ENCODE assay signal across 1 cellular context in the genomic region with DNA sequence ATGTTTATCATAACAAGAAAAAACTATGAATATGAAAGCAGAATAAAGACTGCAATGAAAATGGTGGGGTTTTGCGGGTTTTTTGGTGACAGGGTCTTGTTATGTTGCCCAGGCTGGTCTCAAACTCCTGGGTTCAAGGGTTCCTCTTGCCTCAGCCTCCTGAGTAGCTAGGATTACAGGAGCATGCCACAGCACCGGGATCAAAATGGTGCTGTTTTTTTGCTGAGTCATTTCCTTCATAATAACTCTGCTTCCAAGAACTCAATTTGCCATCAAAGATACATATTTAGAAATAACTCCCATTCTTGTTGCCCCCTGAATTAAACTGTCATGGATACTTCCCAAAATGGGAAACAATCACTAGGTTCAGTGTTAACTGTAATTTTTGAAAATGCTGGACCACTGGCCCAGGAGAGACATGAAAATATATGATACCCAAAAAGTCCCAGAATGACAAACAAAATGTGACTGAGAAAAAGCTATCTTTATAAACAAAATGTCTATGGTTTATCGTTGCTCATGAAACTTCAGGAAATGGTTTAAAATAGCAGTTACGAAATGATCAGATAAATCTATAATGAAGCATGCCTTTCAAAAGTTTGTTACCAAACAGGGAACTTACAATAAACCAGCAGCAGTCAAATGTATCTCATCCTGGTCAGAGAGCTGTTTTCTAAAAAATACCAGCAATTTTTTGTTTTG.
TF ChIP-seq lines count a peak whose summit lies in the region.

No MANE protein-coding gene starts in this region.

TF ChIP-seq in K562, 482 proteins besides CTCF, POLR2A, EP300 and RAD21 (continued from another document):
- TF ChIP-seq, protein P1, sequence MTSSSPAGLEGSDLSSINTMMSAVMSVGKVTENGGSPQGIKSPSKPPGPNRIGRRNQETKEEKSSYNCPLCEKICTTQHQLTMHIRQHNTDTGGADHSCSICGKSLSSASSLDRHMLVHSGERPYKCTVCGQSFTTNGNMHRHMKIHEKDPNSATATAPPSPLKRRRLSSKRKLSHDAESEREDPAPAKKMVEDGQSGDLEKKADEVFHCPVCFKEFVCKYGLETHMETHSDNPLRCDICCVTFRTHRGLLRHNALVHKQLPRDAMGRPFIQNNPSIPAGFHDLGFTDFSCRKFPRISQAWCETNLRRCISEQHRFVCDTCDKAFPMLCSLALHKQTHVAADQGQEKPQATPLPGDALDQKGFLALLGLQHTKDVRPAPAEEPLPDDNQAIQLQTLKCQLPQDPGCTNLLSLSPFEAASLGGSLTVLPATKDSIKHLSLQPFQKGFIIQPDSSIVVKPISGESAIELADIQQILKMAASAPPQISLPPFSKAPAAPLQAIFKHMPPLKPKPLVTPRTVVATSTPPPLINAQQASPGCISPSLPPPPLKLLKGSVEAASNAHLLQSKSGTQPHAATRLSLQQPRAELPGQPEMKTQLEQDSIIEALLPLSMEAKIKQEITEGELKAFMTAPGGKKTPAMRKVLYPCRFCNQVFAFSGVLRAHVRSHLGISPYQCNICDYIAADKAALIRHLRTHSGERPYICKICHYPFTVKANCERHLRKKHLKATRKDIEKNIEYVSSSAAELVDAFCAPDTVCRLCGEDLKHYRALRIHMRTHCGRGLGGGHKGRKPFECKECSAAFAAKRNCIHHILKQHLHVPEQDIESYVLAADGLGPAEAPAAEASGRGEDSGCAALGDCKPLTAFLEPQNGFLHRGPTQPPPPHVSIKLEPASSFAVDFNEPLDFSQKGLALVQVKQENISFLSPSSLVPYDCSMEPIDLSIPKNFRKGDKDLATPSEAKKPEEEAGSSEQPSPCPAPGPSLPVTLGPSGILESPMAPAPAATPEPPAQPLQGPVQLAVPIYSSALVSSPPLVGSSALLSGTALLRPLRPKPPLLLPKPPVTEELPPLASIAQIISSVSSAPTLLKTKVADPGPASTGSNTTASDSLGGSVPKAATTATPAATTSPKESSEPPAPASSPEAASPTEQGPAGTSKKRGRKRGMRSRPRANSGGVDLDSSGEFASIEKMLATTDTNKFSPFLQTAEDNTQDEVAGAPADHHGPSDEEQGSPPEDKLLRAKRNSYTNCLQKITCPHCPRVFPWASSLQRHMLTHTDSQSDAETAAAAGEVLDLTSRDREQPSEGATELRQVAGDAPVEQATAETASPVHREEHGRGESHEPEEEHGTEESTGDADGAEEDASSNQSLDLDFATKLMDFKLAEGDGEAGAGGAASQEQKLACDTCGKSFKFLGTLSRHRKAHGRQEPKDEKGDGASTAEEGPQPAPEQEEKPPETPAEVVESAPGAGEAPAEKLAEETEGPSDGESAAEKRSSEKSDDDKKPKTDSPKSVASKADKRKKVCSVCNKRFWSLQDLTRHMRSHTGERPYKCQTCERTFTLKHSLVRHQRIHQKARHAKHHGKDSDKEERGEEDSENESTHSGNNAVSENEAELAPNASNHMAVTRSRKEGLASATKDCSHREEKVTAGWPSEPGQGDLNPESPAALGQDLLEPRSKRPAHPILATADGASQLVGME (CRISPR knock-in tag; IDR thresholded peaks at IDR 0.05), result no peak
- TF ChIP-seq, protein P2, sequence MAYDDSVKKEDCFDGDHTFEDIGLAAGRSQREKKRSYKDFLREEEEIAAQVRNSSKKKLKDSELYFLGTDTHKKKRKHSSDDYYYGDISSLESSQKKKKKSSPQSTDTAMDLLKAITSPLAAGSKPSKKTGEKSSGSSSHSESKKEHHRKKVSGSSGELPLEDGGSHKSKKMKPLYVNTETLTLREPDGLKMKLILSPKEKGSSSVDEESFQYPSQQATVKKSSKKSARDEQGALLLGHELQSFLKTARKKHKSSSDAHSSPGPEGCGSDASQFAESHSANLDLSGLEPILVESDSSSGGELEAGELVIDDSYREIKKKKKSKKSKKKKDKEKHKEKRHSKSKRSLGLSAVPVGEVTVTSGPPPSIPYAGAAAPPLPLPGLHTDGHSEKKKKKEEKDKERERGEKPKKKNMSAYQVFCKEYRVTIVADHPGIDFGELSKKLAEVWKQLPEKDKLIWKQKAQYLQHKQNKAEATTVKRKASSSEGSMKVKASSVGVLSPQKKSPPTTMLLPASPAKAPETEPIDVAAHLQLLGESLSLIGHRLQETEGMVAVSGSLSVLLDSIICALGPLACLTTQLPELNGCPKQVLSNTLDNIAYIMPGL (CRISPR knock-in tag; IDR thresholded peaks at IDR 0.05), result no peak
- TF ChIP-seq RBM14 (IDR thresholded peaks at IDR 0.05; ENCODE audit: borderline replicate concordance, insufficient read depth, low read depth, low read length) (no peak), MAFF (IDR thresholded peaks at IDR 0.05; ENCODE audit: low read length) (peak; percentile 99), RAD51 (IDR thresholded peaks at IDR 0.05; ENCODE audit: borderline replicate concordance, low read depth) (no peak), ZNF140 (CRISPR knock-in tag; IDR thresholded peaks at IDR 0.05) (no peak), ZFP30 (CRISPR knock-in tag; IDR thresholded peaks at IDR 0.05; ENCODE audit: borderline replicate concordance) (no peak), KAT2B (IDR thresholded peaks at IDR 0.05; ENCODE audit: low read depth, low read length) (no peak)
